Comparison of ENCODE assay signal across 2 cellular contexts in the genomic region with DNA sequence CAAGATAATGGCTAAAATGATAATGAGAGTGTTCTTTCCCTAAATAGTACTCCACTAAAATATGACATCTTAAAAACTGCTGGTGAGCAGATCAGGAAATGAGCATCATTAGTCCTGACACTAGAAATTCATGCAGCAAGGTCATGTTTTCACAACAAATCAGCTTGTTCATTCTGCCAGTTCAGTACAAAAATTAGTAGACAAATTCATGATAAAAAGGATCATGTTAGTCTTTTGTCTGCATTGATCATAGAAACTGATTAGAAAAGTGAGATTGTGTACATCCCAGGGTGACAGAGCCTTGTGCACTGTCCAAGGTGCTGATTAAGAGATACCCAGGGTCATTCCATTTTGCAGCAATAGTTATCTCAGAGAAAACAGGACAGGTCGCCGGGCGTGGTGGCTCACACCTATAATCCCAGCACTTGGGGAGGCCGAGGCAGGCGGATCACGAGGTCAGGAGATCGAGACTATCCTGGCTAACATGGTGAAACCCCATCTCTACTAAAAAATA.
A peak's percentile ranks its signal among the peaks of the same experiment; 100 is the strongest.
TF ChIP-seq lines count a peak whose summit lies in the region.

No MANE protein-coding gene starts in this region.

TF ChIP-seq in SK-N-SH, 30 proteins besides CTCF, POLR2A, EP300 and RAD21 (continued from another document):
- TF ChIP-seq, protein P1, sequence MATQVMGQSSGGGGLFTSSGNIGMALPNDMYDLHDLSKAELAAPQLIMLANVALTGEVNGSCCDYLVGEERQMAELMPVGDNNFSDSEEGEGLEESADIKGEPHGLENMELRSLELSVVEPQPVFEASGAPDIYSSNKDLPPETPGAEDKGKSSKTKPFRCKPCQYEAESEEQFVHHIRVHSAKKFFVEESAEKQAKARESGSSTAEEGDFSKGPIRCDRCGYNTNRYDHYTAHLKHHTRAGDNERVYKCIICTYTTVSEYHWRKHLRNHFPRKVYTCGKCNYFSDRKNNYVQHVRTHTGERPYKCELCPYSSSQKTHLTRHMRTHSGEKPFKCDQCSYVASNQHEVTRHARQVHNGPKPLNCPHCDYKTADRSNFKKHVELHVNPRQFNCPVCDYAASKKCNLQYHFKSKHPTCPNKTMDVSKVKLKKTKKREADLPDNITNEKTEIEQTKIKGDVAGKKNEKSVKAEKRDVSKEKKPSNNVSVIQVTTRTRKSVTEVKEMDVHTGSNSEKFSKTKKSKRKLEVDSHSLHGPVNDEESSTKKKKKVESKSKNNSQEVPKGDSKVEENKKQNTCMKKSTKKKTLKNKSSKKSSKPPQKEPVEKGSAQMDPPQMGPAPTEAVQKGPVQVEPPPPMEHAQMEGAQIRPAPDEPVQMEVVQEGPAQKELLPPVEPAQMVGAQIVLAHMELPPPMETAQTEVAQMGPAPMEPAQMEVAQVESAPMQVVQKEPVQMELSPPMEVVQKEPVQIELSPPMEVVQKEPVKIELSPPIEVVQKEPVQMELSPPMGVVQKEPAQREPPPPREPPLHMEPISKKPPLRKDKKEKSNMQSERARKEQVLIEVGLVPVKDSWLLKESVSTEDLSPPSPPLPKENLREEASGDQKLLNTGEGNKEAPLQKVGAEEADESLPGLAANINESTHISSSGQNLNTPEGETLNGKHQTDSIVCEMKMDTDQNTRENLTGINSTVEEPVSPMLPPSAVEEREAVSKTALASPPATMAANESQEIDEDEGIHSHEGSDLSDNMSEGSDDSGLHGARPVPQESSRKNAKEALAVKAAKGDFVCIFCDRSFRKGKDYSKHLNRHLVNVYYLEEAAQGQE (IDR thresholded peaks at IDR 0.05; ENCODE audit: low read depth, low read length), result peak; percentile 54; the same call in 1 of the 2 replicates
- peak; percentile 41; the same call in 1 of the 2 replicates for TF ChIP-seq GATA2 (CRISPR knock-in tag; IDR thresholded peaks at IDR 0.05)

TF ChIP-seq in SK-N-SH treated with all-trans-retinoic acid at 6 μM for 48 hours, 23 proteins besides CTCF, POLR2A, EP300 and RAD21 (continued from another document):
- TF ChIP-seq, protein P2, sequence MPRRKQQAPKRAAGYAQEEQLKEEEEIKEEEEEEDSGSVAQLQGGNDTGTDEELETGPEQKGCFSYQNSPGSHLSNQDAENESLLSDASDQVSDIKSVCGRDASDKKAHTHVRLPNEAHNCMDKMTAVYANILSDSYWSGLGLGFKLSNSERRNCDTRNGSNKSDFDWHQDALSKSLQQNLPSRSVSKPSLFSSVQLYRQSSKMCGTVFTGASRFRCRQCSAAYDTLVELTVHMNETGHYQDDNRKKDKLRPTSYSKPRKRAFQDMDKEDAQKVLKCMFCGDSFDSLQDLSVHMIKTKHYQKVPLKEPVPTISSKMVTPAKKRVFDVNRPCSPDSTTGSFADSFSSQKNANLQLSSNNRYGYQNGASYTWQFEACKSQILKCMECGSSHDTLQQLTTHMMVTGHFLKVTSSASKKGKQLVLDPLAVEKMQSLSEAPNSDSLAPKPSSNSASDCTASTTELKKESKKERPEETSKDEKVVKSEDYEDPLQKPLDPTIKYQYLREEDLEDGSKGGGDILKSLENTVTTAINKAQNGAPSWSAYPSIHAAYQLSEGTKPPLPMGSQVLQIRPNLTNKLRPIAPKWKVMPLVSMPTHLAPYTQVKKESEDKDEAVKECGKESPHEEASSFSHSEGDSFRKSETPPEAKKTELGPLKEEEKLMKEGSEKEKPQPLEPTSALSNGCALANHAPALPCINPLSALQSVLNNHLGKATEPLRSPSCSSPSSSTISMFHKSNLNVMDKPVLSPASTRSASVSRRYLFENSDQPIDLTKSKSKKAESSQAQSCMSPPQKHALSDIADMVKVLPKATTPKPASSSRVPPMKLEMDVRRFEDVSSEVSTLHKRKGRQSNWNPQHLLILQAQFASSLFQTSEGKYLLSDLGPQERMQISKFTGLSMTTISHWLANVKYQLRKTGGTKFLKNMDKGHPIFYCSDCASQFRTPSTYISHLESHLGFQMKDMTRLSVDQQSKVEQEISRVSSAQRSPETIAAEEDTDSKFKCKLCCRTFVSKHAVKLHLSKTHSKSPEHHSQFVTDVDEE (CRISPR knock-in tag; IDR thresholded peaks at IDR 0.05), result no peak
- TF ChIP-seq ESRRG (CRISPR knock-in tag; IDR thresholded peaks at IDR 0.05) (no peak), ISL1 (CRISPR knock-in tag; IDR thresholded peaks at IDR 0.05) (no peak), ZFP3 (CRISPR knock-in tag; IDR thresholded peaks at IDR 0.05) (no peak), ZNF8 (CRISPR knock-in tag; IDR thresholded peaks at IDR 0.05) (no peak), RARB (CRISPR knock-in tag; IDR thresholded peaks at IDR 0.05) (no peak), GLIS3 (CRISPR knock-in tag; IDR thresholded peaks at IDR 0.05) (no peak), ZNF565 (CRISPR knock-in tag; conservative IDR thresholded peaks at IDR 0.05; ENCODE audit: low read depth) (no peak), TOX (CRISPR knock-in tag; IDR thresholded peaks at IDR 0.05; ENCODE audit: borderline replicate concordance) (no peak), OSR1 (CRISPR knock-in tag; IDR thresholded peaks at IDR 0.05) (no peak), CSDC2 (CRISPR knock-in tag; IDR thresholded peaks at IDR 0.05) (no peak), TCF4 (CRISPR knock-in tag; IDR thresholded peaks at IDR 0.05; ENCODE audit: borderline replicate concordance) (no peak)
- TF ChIP-seq, protein P3, sequence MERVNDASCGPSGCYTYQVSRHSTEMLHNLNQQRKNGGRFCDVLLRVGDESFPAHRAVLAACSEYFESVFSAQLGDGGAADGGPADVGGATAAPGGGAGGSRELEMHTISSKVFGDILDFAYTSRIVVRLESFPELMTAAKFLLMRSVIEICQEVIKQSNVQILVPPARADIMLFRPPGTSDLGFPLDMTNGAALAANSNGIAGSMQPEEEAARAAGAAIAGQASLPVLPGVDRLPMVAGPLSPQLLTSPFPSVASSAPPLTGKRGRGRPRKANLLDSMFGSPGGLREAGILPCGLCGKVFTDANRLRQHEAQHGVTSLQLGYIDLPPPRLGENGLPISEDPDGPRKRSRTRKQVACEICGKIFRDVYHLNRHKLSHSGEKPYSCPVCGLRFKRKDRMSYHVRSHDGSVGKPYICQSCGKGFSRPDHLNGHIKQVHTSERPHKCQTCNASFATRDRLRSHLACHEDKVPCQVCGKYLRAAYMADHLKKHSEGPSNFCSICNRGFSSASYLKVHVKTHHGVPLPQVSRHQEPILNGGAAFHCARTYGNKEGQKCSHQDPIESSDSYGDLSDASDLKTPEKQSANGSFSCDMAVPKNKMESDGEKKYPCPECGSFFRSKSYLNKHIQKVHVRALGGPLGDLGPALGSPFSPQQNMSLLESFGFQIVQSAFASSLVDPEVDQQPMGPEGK (CRISPR knock-in tag; IDR thresholded peaks at IDR 0.05; ENCODE audit: borderline replicate concordance), result no peak
- TF ChIP-seq, protein P4, sequence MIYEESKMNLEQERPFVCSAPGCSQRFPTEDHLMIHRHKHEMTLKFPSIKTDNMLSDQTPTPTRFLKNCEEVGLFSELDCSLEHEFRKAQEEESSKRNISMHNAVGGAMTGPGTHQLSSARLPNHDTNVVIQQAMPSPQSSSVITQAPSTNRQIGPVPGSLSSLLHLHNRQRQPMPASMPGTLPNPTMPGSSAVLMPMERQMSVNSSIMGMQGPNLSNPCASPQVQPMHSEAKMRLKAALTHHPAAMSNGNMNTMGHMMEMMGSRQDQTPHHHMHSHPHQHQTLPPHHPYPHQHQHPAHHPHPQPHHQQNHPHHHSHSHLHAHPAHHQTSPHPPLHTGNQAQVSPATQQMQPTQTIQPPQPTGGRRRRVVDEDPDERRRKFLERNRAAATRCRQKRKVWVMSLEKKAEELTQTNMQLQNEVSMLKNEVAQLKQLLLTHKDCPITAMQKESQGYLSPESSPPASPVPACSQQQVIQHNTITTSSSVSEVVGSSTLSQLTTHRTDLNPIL (CRISPR knock-in tag; IDR thresholded peaks at IDR 0.05; ENCODE audit: low read depth), result no peak
TF ChIP-seq in SK-N-SH treated with all-trans-retinoic acid at 6 μM for 48 hours: peak in this region for 0.
